1 cellular context compared by ENCODE assay signal in genomic region chr16:21513812-21514473, GRCh38.
A peak's percentile ranks its signal among the peaks of the same experiment; 100 is the strongest.
TF ChIP-seq lines count a peak whose summit lies in the region.

No MANE protein-coding gene starts in this region.

TF ChIP-seq in HepG2, 621 proteins besides CTCF, POLR2A, EP300 and RAD21 (continued from another document):
- TF ChIP-seq, protein P1, sequence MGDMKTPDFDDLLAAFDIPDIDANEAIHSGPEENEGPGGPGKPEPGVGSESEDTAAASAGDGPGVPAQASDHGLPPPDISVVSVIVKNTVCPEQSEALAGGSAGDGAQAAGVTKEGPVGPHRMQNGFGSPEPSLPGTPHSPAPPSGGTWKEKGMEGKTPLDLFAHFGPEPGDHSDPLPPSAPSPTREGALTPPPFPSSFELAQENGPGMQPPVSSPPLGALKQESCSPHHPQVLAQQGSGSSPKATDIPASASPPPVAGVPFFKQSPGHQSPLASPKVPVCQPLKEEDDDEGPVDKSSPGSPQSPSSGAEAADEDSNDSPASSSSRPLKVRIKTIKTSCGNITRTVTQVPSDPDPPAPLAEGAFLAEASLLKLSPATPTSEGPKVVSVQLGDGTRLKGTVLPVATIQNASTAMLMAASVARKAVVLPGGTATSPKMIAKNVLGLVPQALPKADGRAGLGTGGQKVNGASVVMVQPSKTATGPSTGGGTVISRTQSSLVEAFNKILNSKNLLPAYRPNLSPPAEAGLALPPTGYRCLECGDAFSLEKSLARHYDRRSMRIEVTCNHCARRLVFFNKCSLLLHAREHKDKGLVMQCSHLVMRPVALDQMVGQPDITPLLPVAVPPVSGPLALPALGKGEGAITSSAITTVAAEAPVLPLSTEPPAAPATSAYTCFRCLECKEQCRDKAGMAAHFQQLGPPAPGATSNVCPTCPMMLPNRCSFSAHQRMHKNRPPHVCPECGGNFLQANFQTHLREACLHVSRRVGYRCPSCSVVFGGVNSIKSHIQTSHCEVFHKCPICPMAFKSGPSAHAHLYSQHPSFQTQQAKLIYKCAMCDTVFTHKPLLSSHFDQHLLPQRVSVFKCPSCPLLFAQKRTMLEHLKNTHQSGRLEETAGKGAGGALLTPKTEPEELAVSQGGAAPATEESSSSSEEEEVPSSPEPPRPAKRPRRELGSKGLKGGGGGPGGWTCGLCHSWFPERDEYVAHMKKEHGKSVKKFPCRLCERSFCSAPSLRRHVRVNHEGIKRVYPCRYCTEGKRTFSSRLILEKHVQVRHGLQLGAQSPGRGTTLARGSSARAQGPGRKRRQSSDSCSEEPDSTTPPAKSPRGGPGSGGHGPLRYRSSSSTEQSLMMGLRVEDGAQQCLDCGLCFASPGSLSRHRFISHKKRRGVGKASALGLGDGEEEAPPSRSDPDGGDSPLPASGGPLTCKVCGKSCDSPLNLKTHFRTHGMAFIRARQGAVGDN (CRISPR knock-in tag; IDR thresholded peaks at IDR 0.05), result peak; percentile 53; the same call in 1 of the 2 replicates
- TF ChIP-seq ZNF629 (CRISPR knock-in tag; conservative IDR thresholded peaks at IDR 0.05) (0 out of 2 replicates have a peak, but pooled peaks have one; percentile 4), PHF21A (CRISPR knock-in tag; IDR thresholded peaks at IDR 0.05) (peak; percentile 15; the same call in 1 of the 2 replicates), PTBP1 (IDR thresholded peaks at IDR 0.05; ENCODE audit: low read depth, low read length, poor library complexity, severe bottlenecking) (peak; percentile 19), NFE2L1 (CRISPR knock-in tag; IDR thresholded peaks at IDR 0.05; ENCODE audit: borderline replicate concordance) (0 out of 2 replicates have a peak, but pooled peaks have one; percentile 1), AHR (CRISPR knock-in tag; IDR thresholded peaks at IDR 0.05) (0 out of 2 replicates have a peak, but pooled peaks have one; percentile 9), SAP130 (CRISPR knock-in tag; IDR thresholded peaks at IDR 0.05; ENCODE audit: low read depth) (0 out of 2 replicates have a peak, but pooled peaks have one; percentile 10), NFKB2 (CRISPR knock-in tag; IDR thresholded peaks at IDR 0.05; ENCODE audit: borderline replicate concordance) (peak; percentile 6; the same call in 1 of the 2 replicates), ASH2L (IDR thresholded peaks at IDR 0.05; ENCODE audit: insufficient read length, low read depth, low read length) (peak; percentile 9), ZNF781 (CRISPR knock-in tag; IDR thresholded peaks at IDR 0.05; ENCODE audit: borderline replicate concordance, not compliant biosample characterization) (peak; percentile 46), PBX3 (CRISPR knock-in tag; IDR thresholded peaks at IDR 0.05; ENCODE audit: borderline replicate concordance) (peak; percentile 72; the same call in 1 of the 2 replicates), ZNF230 (CRISPR knock-in tag; IDR thresholded peaks at IDR 0.05) (0 out of 2 replicates have a peak, but pooled peaks have one; percentile 18), HNRNPLL (IDR thresholded peaks at IDR 0.05; ENCODE audit: low read depth, low read length, poor library complexity, severe bottlenecking) (peak; percentile 27), ZNF501 (CRISPR knock-in tag; IDR thresholded peaks at IDR 0.05) (peak; percentile 49; the same call in 1 of the 2 replicates), KDM3A (CRISPR knock-in tag; IDR thresholded peaks at IDR 0.05; ENCODE audit: low read depth) (0 out of 2 replicates have a peak, but pooled peaks have one; percentile 10), MEF2D (CRISPR knock-in tag; IDR thresholded peaks at IDR 0.05) (0 out of 2 replicates have a peak, but pooled peaks have one; percentile 20)
